ENCODE assay signal across 23 cellular contexts in genomic region chr1:29559055-29559454, GRCh38.
DNase-seq lines count a peak whose midpoint lies in the region; TF ChIP-seq lines count a peak whose summit lies in the region.
"Had no signal": no experiment of that assay in that cellular context is flagged by ENCODE, and none has a peak within 500 bp of the region (broad histone marks: within the 10 kb centered on the region; RNA-seq: fewer than 3 reads in every experiment).

No MANE protein-coding gene starts in this region.

- H4K12ac ChIP-seq in trophoblast cell (ENCODE audit: low read depth, low read length): no peak overlapping the region

- no peak for TF ChIP-seq EP300 in esophagus muscularis mucosa (IDR thresholded peaks at IDR 0.05)

- H3K4me1 ChIP-seq in HEK293 (ENCODE audit: control insufficient read depth, insufficient read depth, low read length) (no peaks in the 10 kb centered on the region), trophoblast cell (ENCODE audit: control insufficient read depth in 1 of 2, insufficient read depth in 2 of 2, low read length in 2 of 2) (no peaks in the 10 kb centered on the region), testis (no peaks in the 10 kb centered on the region), esophagus muscularis mucosa (no peaks in the 10 kb centered on the region)
- H3K4me1 ChIP-seq: A549, Caco-2 had no signal

- DNase-seq in mesenteric fat pad (ENCODE audit: low spot score) (peak; percentile 43), trophoblast cell (no peak), testis (peak; percentile 6), NCI-H748 (lab: John Stamatoyannopoulos, UW; ENCODE audit: unreplicated experiment) (no peak), esophagus muscularis mucosa (ENCODE audit: extremely low spot score) (no peak), DMS153 (lab: John Stamatoyannopoulos, UW) (no peak)
- no peak for DNase-seq in stimulated activated CD4-positive, alpha-beta T cell treated with anti-CD3 and anti-CD28 coated beads, Interleukin-4, amount 100 ng/mL, for 1 hour
- DNase-seq: AML-193; Caco-2; Calu3; CD4-positive, alpha-beta T cell; CD8-positive, alpha-beta T cell; DMS53; DMS79; DND-41; EL; GDM1 had no signal

- no peak overlapping the region for H3K9ac ChIP-seq in trophoblast cell (ENCODE audit: low read length)
- H3K9ac ChIP-seq: BLaER1 treated with 17β-estradiol and CSF1 and Interleukin-3, amounts not matched to agents 10 nM and 100 nM had no signal

- H3K9me3 ChIP-seq in HEK293 (ENCODE audit: control insufficient read depth, insufficient read depth, low read depth, low read length): no peaks in the 10 kb centered on the region
- H3K9me3 ChIP-seq in trophoblast cell (ENCODE audit: insufficient read depth, low read depth, low read length): peaks cover 23% of the 10 kb centered on the region
- no peaks in the 10 kb centered on the region for H3K9me3 ChIP-seq in testis
- peaks cover 0 to 18% (median 16%) of the 10 kb centered on the region in 4 donors for H3K9me3 ChIP-seq in esophagus muscularis mucosa
- H3K9me3 ChIP-seq: A549, Caco-2 had no signal

- TF ChIP-seq CTCF in HEK293 (tag by site-specific recombination; IDR thresholded peaks at IDR 0.05) (no peak), testis (IDR thresholded peaks at IDR 0.05) (no peak), esophagus muscularis mucosa (IDR thresholded peaks at IDR 0.05) (no peak)

- POLR2A ChIA-PET in HEK293 (lab: Yijun Ruan, JAX): no interaction called here

- H3K79me1 ChIP-seq in trophoblast cell (ENCODE audit: low read length): no peaks in the 10 kb centered on the region

- no peak overlapping the region for H3K18ac ChIP-seq in trophoblast cell (ENCODE audit: low read length)

- no peaks in the 10 kb centered on the region for H3K27me3 ChIP-seq in trophoblast cell (ENCODE audit: insufficient read depth, low read length)
- no peaks in the 10 kb centered on the region for H3K27me3 ChIP-seq in testis
- H3K27me3 ChIP-seq in esophagus muscularis mucosa: peaks cover 0 to 15% (median 0%) of the 10 kb centered on the region in 4 donors
- H3K27me3 ChIP-seq: BLaER1 treated with 17β-estradiol and CSF1 and Interleukin-3, amounts not matched to agents 10 nM and 100 nM had no signal

- TF ChIP-seq POLR2A in testis (IDR thresholded peaks at IDR 0.05): no peak
- TF ChIP-seq POLR2A in esophagus muscularis mucosa (IDR thresholded peaks at IDR 0.05; ENCODE audit: low read depth): no peak

- H4K91ac ChIP-seq in trophoblast cell (ENCODE audit: low read depth, low read length): no peak overlapping the region

- H2BK5ac ChIP-seq in trophoblast cell (ENCODE audit: low read depth, low read length, poor library complexity): no peak overlapping the region

- no peaks in the 10 kb centered on the region for H3K79me2 ChIP-seq in trophoblast cell (ENCODE audit: control insufficient read depth, insufficient read depth, low read length, poor library complexity)

- H2AFZ ChIP-seq in trophoblast cell (ENCODE audit: insufficient read depth, low read length, poor library complexity): no peak overlapping the region

- CTCF ChIA-PET in HEK293 (lab: Yijun Ruan, JAX): no interaction called here

- intact Hi-C loops in testis (cut with DNase I; ENCODE audit: low total_unique reads): no loop called here
- intact Hi-C loops in esophagus muscularis mucosa (cut with DNase I): no loop called here

- no peak overlapping the region for H2AK5ac ChIP-seq in trophoblast cell (ENCODE audit: low read length)

- H3K14ac ChIP-seq in trophoblast cell (ENCODE audit: low read length): no peak overlapping the region

- H3K23ac ChIP-seq in trophoblast cell (ENCODE audit: low read length): no peak overlapping the region

- H3K4ac ChIP-seq in trophoblast cell (ENCODE audit: low read depth, low read length): no peak overlapping the region

- WGBS in trophoblast cell (ENCODE audit: extremely low coverage, insufficient coverage, insufficient read length): no CpG with 5 or more reads among the region's 3 CpGs
- WGBS in testis, 2 donors: 91 to 92% methylated on average over 3 of the region's 3 CpGs
- WGBS in esophagus muscularis mucosa: 85% methylated on average over 3 of the region's 3 CpGs

- H3K27ac ChIP-seq in HEK293 (ENCODE audit: extremely low read depth, low read depth, low read length) (no peak overlapping the region), trophoblast cell (ENCODE audit: low read depth, low read length) (no peak overlapping the region), testis (no peak overlapping the region), esophagus muscularis mucosa (replicated peaks in 1 of 4) (no peak overlapping the region)
- H3K27ac ChIP-seq: 22Rv1; A549; BLaER1 treated with 17β-estradiol and CSF1 and Interleukin-3, amounts not matched to agents 10 nM and 100 nM; C4-2B had no signal

- H3K36me3 ChIP-seq in HEK293 (ENCODE audit: control insufficient read depth in 2 of 2, insufficient read depth in 1 of 2, low read length in 2 of 2) (no peaks in the 10 kb centered on the region), trophoblast cell (ENCODE audit: control insufficient read depth in 1 of 2, insufficient read depth in 2 of 2, low read length in 2 of 2) (no peaks in the 10 kb centered on the region), testis (ENCODE audit: low read depth, missing control alignments) (no peaks in the 10 kb centered on the region), esophagus muscularis mucosa (no peaks in the 10 kb centered on the region)
- H3K36me3 ChIP-seq: BLaER1 treated with 17β-estradiol and CSF1 and Interleukin-3, amounts not matched to agents 10 nM and 100 nM had no signal

- no peak overlapping the region for H2BK120ac ChIP-seq in trophoblast cell (ENCODE audit: insufficient read depth, low read length, poor library complexity)

- no peak overlapping the region for H3K4me3 ChIP-seq in HEK293 (ENCODE audit: low read depth, low read length)
- peak overlapping the region; percentile 33 for H3K4me3 ChIP-seq in trophoblast cell (ENCODE audit: low read depth, low read length)
- H3K4me3 ChIP-seq in testis: no peak overlapping the region
- no peak overlapping the region for H3K4me3 ChIP-seq in esophagus muscularis mucosa
- H3K4me3 ChIP-seq: A549; BLaER1 treated with 17β-estradiol and CSF1 and Interleukin-3, amounts not matched to agents 10 nM and 100 nM; GM12878 had no signal

- H4K8ac ChIP-seq in trophoblast cell (ENCODE audit: low read depth, low read length): no peak overlapping the region

- no peak overlapping the region for H3K4me2 ChIP-seq in trophoblast cell (ENCODE audit: low read length)
- H3K4me2 ChIP-seq: A549; BLaER1 treated with 17β-estradiol and CSF1 and Interleukin-3, amounts not matched to agents 10 nM and 100 nM had no signal

- H2BK12ac ChIP-seq in trophoblast cell (ENCODE audit: low read length): no peak overlapping the region

TF ChIP-seq in HEK293, 187 proteins besides CTCF, POLR2A, EP300 and RAD21:
- TF ChIP-seq ZFHX2 (tag by site-specific recombination; conservative IDR thresholded peaks at IDR 0.05) (peak; percentile 98), RBAK (tag by site-specific recombination; IDR thresholded peaks at IDR 0.05) (no peak), KLF7 (tag by site-specific recombination; IDR thresholded peaks at IDR 0.05; ENCODE audit: borderline replicate concordance) (no peak), ZNF394 (tag by site-specific recombination; IDR thresholded peaks at IDR 0.05; ENCODE audit: borderline replicate concordance) (no peak), ZNF266 (tag by site-specific recombination; IDR thresholded peaks at IDR 0.05; ENCODE audit: low read depth) (no peak), EGR2 (tag by site-specific recombination; IDR thresholded peaks at IDR 0.05; ENCODE audit: low read depth) (peak; percentile 99)

Comparison
In these comparisons a context has a peak if more than half of its experiments do, and no peak if none do; other contexts are left out.
1. DNase-seq: peak in mesenteric fat pad (single experiment) and testis (single experiment); none in trophoblast cell (0 of 2), stimulated activated CD4-positive, alpha-beta T cell treated with anti-CD3 and anti-CD28 coated beads, Interleukin-4, amount 100 ng/mL, for 1 hour (single experiment), NCI-H748 (single experiment), esophagus muscularis mucosa (single experiment) and DMS153 (single experiment).